24 cellular contexts compared by ENCODE assay signal in genomic region chr7:91091631-91092030, GRCh38.
"Had no signal": no experiment of that assay in that cellular context is flagged by ENCODE, and none has a peak within 500 bp of the region (broad histone marks: within the 10 kb centered on the region; RNA-seq: fewer than 3 reads in every experiment).

No MANE protein-coding gene starts in this region.

- H3K27me3 Mint-ChIP-seq: dendritic cell treated with granulocyte-macrophage colony-stimulating factor and Interleukin-4, amounts not matched to agents 40 ng/mL and 50 ng/mL, for 4 days; effector memory CD8-positive, alpha-beta T cell had no signal

- H3K4me3 ChIP-seq: colonic mucosa, coronary artery, dorsolateral prefrontal cortex, esophagus muscularis mucosa, esophagus squamous epithelium, gastrocnemius medialis, gastroesophageal sphincter, heart left ventricle, heart right ventricle had no signal

- H3K4me1 Mint-ChIP-seq: endodermal cell had no signal

- H3K9me3 ChIP-seq: colonic mucosa, esophagus muscularis mucosa, esophagus squamous epithelium, gastrocnemius medialis, gastroesophageal sphincter, heart left ventricle, heart right ventricle had no signal

- H3K27ac ChIP-seq: colonic mucosa, coronary artery, dorsolateral prefrontal cortex, epithelial cell of prostate, esophagus muscularis mucosa, esophagus squamous epithelium, foreskin keratinocyte, gastrocnemius medialis, gastroesophageal sphincter had no signal

- H3K27me3 ChIP-seq: colonic mucosa, dorsolateral prefrontal cortex, esophagus muscularis mucosa, esophagus squamous epithelium, foreskin keratinocyte, gastrocnemius medialis, gastroesophageal sphincter, heart left ventricle, heart right ventricle had no signal

- H3K4me3 Mint-ChIP-seq: dendritic cell treated with granulocyte-macrophage colony-stimulating factor and Interleukin-4, amounts not matched to agents 40 ng/mL and 50 ng/mL, for 4 days; effector memory CD8-positive, alpha-beta T cell; endodermal cell had no signal

- H3K27ac Mint-ChIP-seq: dendritic cell treated with granulocyte-macrophage colony-stimulating factor and Interleukin-4, amounts not matched to agents 40 ng/mL and 50 ng/mL, for 4 days; effector memory CD8-positive, alpha-beta T cell; endodermal cell had no signal

- H3K36me3 ChIP-seq: colonic mucosa, esophagus muscularis mucosa, esophagus squamous epithelium, gastrocnemius medialis, gastroesophageal sphincter, heart left ventricle, heart right ventricle had no signal

- H3K9me3 Mint-ChIP-seq: dendritic cell treated with granulocyte-macrophage colony-stimulating factor and Interleukin-4, amounts not matched to agents 40 ng/mL and 50 ng/mL, for 4 days; effector memory CD8-positive, alpha-beta T cell; endodermal cell had no signal

- H3K4me1 ChIP-seq: colonic mucosa, foreskin keratinocyte had no signal

- DNase-seq: colonic mucosa; cortex of kidney; dermis blood vessel endothelial cell; dorsolateral prefrontal cortex; effector CD4-positive, alpha-beta T cell; effector CD8-positive, alpha-beta T cell; effector memory CD4-positive, alpha-beta T cell; effector memory CD8-positive, alpha-beta T cell; endodermal cell; erythroblast; esophagus squamous epithelium; foreskin fibroblast; foreskin keratinocyte; foreskin melanocyte; gastrocnemius medialis; glutamatergic neuron; head of caudate nucleus; heart left ventricle; heart right ventricle had no signal
